ENCODE assay signal across 22 cellular contexts in genomic region chr17:45573915-45574314, GRCh38.
DNase-seq lines count a peak whose midpoint lies in the region; ATAC-seq, FAIRE-seq and TF ChIP-seq lines count a peak whose summit lies in the region.
"Had no signal": no experiment of that assay in that cellular context is flagged by ENCODE, and none has a peak within 500 bp of the region (broad histone marks: within the 10 kb centered on the region; RNA-seq: fewer than 3 reads in every experiment).

No MANE protein-coding gene starts in this region.

- DNase-seq in activated T-cell treated with anti-CD3 and anti-CD28 coated beads, Interleukin-2, amount 50 U/mL, for 4 hours = no peak
- DNase-seq in activated T-cell treated with anti-CD3 and anti-CD28 coated beads for 4 hours = no peak
- no peak for DNase-seq in astrocyte (ENCODE audit: low read depth)
- no peak for DNase-seq in osteocyte (ENCODE audit: extremely low spot score, unreplicated experiment)
- no peak for DNase-seq in transverse colon
- no peak for DNase-seq in adrenal gland
- DNase-seq: activated B cell treated with CpG ODN at 0.5 μM for 24 hours; activated naive CD4-positive, alpha-beta T cell treated with Interleukin-2 at 50 U/mL for 16 hours; CD4-positive, alpha-beta T cell; central memory CD4-positive, alpha-beta T cell; effector CD8-positive, alpha-beta T cell; MG63; NCI-H187; NCI-H446 treated with DMSO at 0.1 percent for 48 hours; stimulated activated CD4-positive, alpha-beta T cell treated with anti-CD3 and anti-CD28 coated beads, Interleukin-12 subunit alpha, Interleukin-12 subunit beta, amount 100 ng/mL, for 4 hours; T-helper 1 cell had no signal

- peaks cover 7% of the 10 kb centered on the region for H3K4me1 ChIP-seq in astrocyte (ENCODE audit: insufficient read depth, low read length)
- H3K4me1 ChIP-seq in transverse colon = peaks cover 0 to 10% (median 3%) of the 10 kb centered on the region in 4 donors
- H3K4me1 ChIP-seq in adrenal gland (replicated peaks in 1 of 2) = peaks cover 0 to 12% of the 10 kb centered on the region in 2 donors
- H3K4me1 ChIP-seq: HAP-1 had no signal

- H3K36me3 ChIP-seq in KOPT-K1 (ENCODE audit: insufficient read depth, low read length) (peaks cover 77% of the 10 kb centered on the region), astrocyte (ENCODE audit: insufficient read depth, low read length) (no peaks in the 10 kb centered on the region), transverse colon (no peaks in the 10 kb centered on the region), adrenal gland (replicated peaks in 1 of 2) (no peaks in the 10 kb centered on the region)

- peak overlapping the region; percentile 28 for H3K4me2 ChIP-seq in astrocyte (ENCODE audit: low read length)

- no peak for TF ChIP-seq EP300 in transverse colon (IDR thresholded peaks at IDR 0.05; ENCODE audit: low read depth)

- H3K27ac Mint-ChIP-seq in astrocyte (ENCODE audit: unreplicated experiment) = no peak overlapping the region
- peak overlapping the region; percentile 66 for H3K27ac Mint-ChIP-seq in osteocyte (ENCODE audit: unreplicated experiment)
- H3K27ac Mint-ChIP-seq: activated B cell treated with CpG ODN at 0.5 μM for 24 hours; CD4-positive, alpha-beta T cell; stimulated activated naive CD8-positive, alpha-beta T cell treated with anti-CD3 and anti-CD28 coated beads, Interleukin-15, Interleukin-2, amounts not matched to agents 100 ng/mL and 50 ng/mL, for 24 hours had no signal

- H3K79me2 ChIP-seq in astrocyte (ENCODE audit: insufficient read depth, low read length) = peaks cover 42% of the 10 kb centered on the region

- peaks cover 29% of the 10 kb centered on the region for H4K20me1 ChIP-seq in astrocyte (ENCODE audit: insufficient read depth, low read length)

- H3K4me3 ChIP-seq in astrocyte (ENCODE audit: insufficient read depth, low read depth, low read length) (no peak overlapping the region), transverse colon (no peak overlapping the region), adrenal gland (no peak overlapping the region)
- H3K4me3 ChIP-seq: HAP-1, MG63 had no signal

- no peak overlapping the region for H3K9ac ChIP-seq in astrocyte (ENCODE audit: low read length)

- peak; percentile 83 to 92 for ATAC-seq in activated T-cell treated with anti-CD3 and anti-CD28 coated beads, Interleukin-2, amount 50 U/mL, for 4 hours
- ATAC-seq in HG03108 (IDR thresholded peaks at IDR 0.05; ENCODE audit: unreplicated experiment) = no peak

- H3K27ac ChIP-seq in KOPT-K1 (ENCODE audit: low read depth, low read length, poor library complexity, severe bottlenecking) = peak overlapping the region; percentile 40
- no peak overlapping the region for H3K27ac ChIP-seq in astrocyte (ENCODE audit: low read depth, low read length)
- H3K27ac ChIP-seq in transverse colon = no peak overlapping the region
- no peak overlapping the region for H3K27ac ChIP-seq in adrenal gland

- no peak for FAIRE-seq in astrocyte (lab: Jason Lieb, UNC)
- FAIRE-seq: urothelium cell line had no signal

- no peaks in the 10 kb centered on the region for H3K27me3 Mint-ChIP-seq in activated T-cell treated with anti-CD3 and anti-CD28 coated beads, Interleukin-2, amount 50 U/mL, for 4 hours (ENCODE audit: low read depth)
- no peaks in the 10 kb centered on the region for H3K27me3 Mint-ChIP-seq in astrocyte (ENCODE audit: low read depth, unreplicated experiment)
- no peaks in the 10 kb centered on the region for H3K27me3 Mint-ChIP-seq in osteocyte (ENCODE audit: unreplicated experiment)
- H3K27me3 Mint-ChIP-seq: activated B cell treated with CpG ODN at 0.5 μM for 24 hours; CD4-positive, alpha-beta T cell; stimulated activated naive CD8-positive, alpha-beta T cell treated with anti-CD3 and anti-CD28 coated beads, Interleukin-15, Interleukin-2, amounts not matched to agents 100 ng/mL and 50 ng/mL, for 24 hours had no signal

- no peak for TF ChIP-seq CTCF in astrocyte (IDR thresholded peaks at IDR 0.05; ENCODE audit: insufficient read depth, low read depth, low read length)
- no peak for TF ChIP-seq CTCF in osteocyte (IDR thresholded peaks at IDR 0.05)
- no peak for TF ChIP-seq CTCF in transverse colon (IDR thresholded peaks at IDR 0.05)
- no peak for TF ChIP-seq CTCF in adrenal gland (IDR thresholded peaks at IDR 0.05)

- H3K9me3 Mint-ChIP-seq in activated T-cell treated with anti-CD3 and anti-CD28 coated beads, Interleukin-2, amount 50 U/mL, for 4 hours = no peaks in the 10 kb centered on the region
- H3K9me3 Mint-ChIP-seq in astrocyte (ENCODE audit: unreplicated experiment) (no peaks in the 10 kb centered on the region), osteocyte (ENCODE audit: unreplicated experiment) (no peaks in the 10 kb centered on the region)
- H3K9me3 Mint-ChIP-seq: activated B cell treated with CpG ODN at 0.5 μM for 24 hours; CD4-positive, alpha-beta T cell; nephron; stimulated activated naive CD8-positive, alpha-beta T cell treated with anti-CD3 and anti-CD28 coated beads, Interleukin-15, Interleukin-2, amounts not matched to agents 100 ng/mL and 50 ng/mL, for 24 hours had no signal

- no peaks in the 10 kb centered on the region for H3K27me3 ChIP-seq in astrocyte (ENCODE audit: insufficient read depth, low read length)
- H3K27me3 ChIP-seq in transverse colon = no peaks in the 10 kb centered on the region
- H3K27me3 ChIP-seq in adrenal gland = no peaks in the 10 kb centered on the region
- H3K27me3 ChIP-seq: MG63 had no signal

- no peak for TF ChIP-seq POLR2A in transverse colon (IDR thresholded peaks at IDR 0.05)
- no peak for TF ChIP-seq POLR2A in adrenal gland (IDR thresholded peaks at IDR 0.05)

- H3K4me1 Mint-ChIP-seq in activated T-cell treated with anti-CD3 and anti-CD28 coated beads, Interleukin-2, amount 50 U/mL, for 4 hours (ENCODE audit: low read depth) = peaks cover 46% of the 10 kb centered on the region
- H3K4me1 Mint-ChIP-seq in astrocyte (ENCODE audit: low read depth, unreplicated experiment) = peaks cover 15% of the 10 kb centered on the region
- H3K4me1 Mint-ChIP-seq in osteocyte (ENCODE audit: unreplicated experiment) = peaks cover 29% of the 10 kb centered on the region

- 94 to 96% methylated on average over 1 of the region's 1 CpG for WGBS in transverse colon (ENCODE audit: low coverage in 1 of 2), 2 donors
- 97 to 98% (median 97%) methylated on average over 1 of the region's 1 CpG for WGBS in adrenal gland, 4 donors

- H3K9me3 ChIP-seq in KOPT-K1 (ENCODE audit: insufficient read depth, low read length, poor library complexity, severe bottlenecking) (no peaks in the 10 kb centered on the region), astrocyte (ENCODE audit: insufficient read depth, low read depth, low read length) (no peaks in the 10 kb centered on the region), transverse colon (no peaks in the 10 kb centered on the region), adrenal gland (replicated peaks in 1 of 3) (no peaks in the 10 kb centered on the region)
- H3K9me3 ChIP-seq: HAP-1, MG63 had no signal

- H2AFZ ChIP-seq in astrocyte (ENCODE audit: low read depth, low read length) = no peak overlapping the region

- intact Hi-C loops in transverse colon (cut with DNase I; ENCODE audit: low total_unique reads) (no loop called here), adrenal gland (cut with DNase I) (no loop called here)

- in situ Hi-C loops in transverse colon (cut with MboI; ENCODE audit: low pct_ligation_motif_present in 1 of 4, low pct_unique_long_range_greater_than_20kb in 1 of 4, low sequenced_read_pairs in 3 of 4) = no loop called here

- H3K36me3 Mint-ChIP-seq in activated T-cell treated with anti-CD3 and anti-CD28 coated beads, Interleukin-2, amount 50 U/mL, for 4 hours (ENCODE audit: insufficient read depth) = peaks cover 15% of the 10 kb centered on the region
- peaks cover 2% of the 10 kb centered on the region for H3K36me3 Mint-ChIP-seq in astrocyte (ENCODE audit: low read depth, unreplicated experiment)
- peaks cover 8% of the 10 kb centered on the region for H3K36me3 Mint-ChIP-seq in osteocyte (ENCODE audit: unreplicated experiment)

- H3K4me3 Mint-ChIP-seq in activated T-cell treated with anti-CD3 and anti-CD28 coated beads, Interleukin-2, amount 50 U/mL, for 4 hours = no peak overlapping the region
- no peak overlapping the region for H3K4me3 Mint-ChIP-seq in astrocyte (ENCODE audit: unreplicated experiment)
- H3K4me3 Mint-ChIP-seq in osteocyte (ENCODE audit: unreplicated experiment) = no peak overlapping the region
- H3K4me3 Mint-ChIP-seq: activated B cell treated with CpG ODN at 0.5 μM for 24 hours; CD4-positive, alpha-beta T cell; nephron; stimulated activated naive CD8-positive, alpha-beta T cell treated with anti-CD3 and anti-CD28 coated beads, Interleukin-15, Interleukin-2, amounts not matched to agents 100 ng/mL and 50 ng/mL, for 24 hours had no signal
